ENCODE assay signal across 18 cellular contexts in the genomic region with DNA sequence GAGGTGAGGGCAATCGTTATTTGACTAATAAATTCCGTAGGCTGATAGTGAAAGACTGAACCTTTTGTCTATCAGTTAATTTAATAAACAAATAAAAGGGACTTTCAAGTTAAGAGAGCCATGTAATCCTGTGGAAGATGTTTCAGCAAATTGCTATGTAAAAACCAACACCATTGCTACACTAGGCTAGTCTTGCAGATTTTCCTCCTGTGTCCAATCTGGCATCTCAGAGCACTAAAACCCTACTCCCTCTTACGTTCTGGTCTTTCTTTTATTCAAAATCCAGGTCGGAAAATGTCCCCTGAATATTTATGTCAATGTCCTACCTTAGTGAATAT.
DNase-seq lines count a peak whose midpoint lies in the region; ATAC-seq and TF ChIP-seq lines count a peak whose summit lies in the region.
"Had no signal": no experiment of that assay in that cellular context is flagged by ENCODE, and none has a peak within 500 bp of the region (broad histone marks: within the 10 kb centered on the region; RNA-seq: fewer than 3 reads in every experiment).

No MANE protein-coding gene starts in this region.

- peaks cover 2 to 26% of the 10 kb centered on the region in 2 donors for H3K4me1 ChIP-seq in thoracic aorta (ENCODE audit: control insufficient read depth in 1 of 2, low read depth in 2 of 2)

- no peaks in the 10 kb centered on the region for H3K27me3 ChIP-seq in thoracic aorta (replicated peaks; ENCODE audit: insufficient read depth)
- H3K27me3 ChIP-seq: cardiac muscle cell had no signal

- H3K27ac ChIP-seq in thoracic aorta = peak overlapping the region; percentile 12 to 16
- H3K27ac ChIP-seq: cardiac muscle cell had no signal

- no peak for DNase-seq in HFFc6
- no peak for DNase-seq in astrocyte of the cerebellum (ENCODE audit: low read depth)
- peak; percentile 63 for DNase-seq in kidney glomerular epithelial cell (lab: John Stamatoyannopoulos, UW)
- DNase-seq in thoracic aorta (ENCODE audit: low spot score) = no peak
- DNase-seq in NCI-H2196 (lab: John Stamatoyannopoulos, UW; ENCODE audit: unreplicated experiment) = no peak
- DNase-seq in activated T-cell treated with anti-CD3 and anti-CD28 coated beads, Interleukin-2, amount 50 U/mL, for 24 hours = no peak
- no peak for DNase-seq in endothelial cell (ENCODE audit: low spot score)
- no peak for DNase-seq in stimulated activated naive CD4-positive, alpha-beta T cell treated with Interleukin-2 at 50 U/mL for 16 hours (lab: John Stamatoyannopoulos, UW)
- DNase-seq: activated naive CD8-positive, alpha-beta T cell treated with anti-CD3 and anti-CD28 coated beads, Interleukin-2, amount 10 ng/mL, durations not matched to agents 7 days and 5 days; activated T-cell treated with anti-CD3 and anti-CD28 coated beads, Interleukin-2, amount 50 U/mL, for 72 hours; DMS153; esophagus squamous epithelium; islet precursor cell; mammary epithelial cell; naive thymus-derived CD8-positive, alpha-beta T cell; T-cell had no signal

- peaks cover 94% of the 10 kb centered on the region for H3K4me1 Mint-ChIP-seq in HFFc6 (ENCODE audit: low read depth)
- no peaks in the 10 kb centered on the region for H3K4me1 Mint-ChIP-seq in activated T-cell treated with anti-CD3 and anti-CD28 coated beads, Interleukin-2, amount 50 U/mL, for 24 hours (ENCODE audit: low read depth)
- peaks cover 4% of the 10 kb centered on the region for H3K4me1 Mint-ChIP-seq in endothelial cell (ENCODE audit: unreplicated experiment)
- H3K4me1 Mint-ChIP-seq: activated naive CD8-positive, alpha-beta T cell treated with anti-CD3 and anti-CD28 coated beads, Interleukin-2, amount 10 ng/mL, durations not matched to agents 7 days and 5 days; T-cell had no signal

- H3K4me3 ChIP-seq in astrocyte of the cerebellum (ENCODE audit: low read depth, low read length) (peak overlapping the region; percentile 32), thoracic aorta (peak overlapping the region; percentile 42)
- H3K4me3 ChIP-seq: cardiac muscle cell, esophagus squamous epithelium had no signal

- H3K9me3 ChIP-seq in thoracic aorta = no peaks in the 10 kb centered on the region
- H3K9me3 ChIP-seq: esophagus squamous epithelium had no signal

- in situ Hi-C loops in astrocyte of the cerebellum (cut with HindIII; ENCODE audit: low sequenced_read_pairs) = loop anchor here (25.0 kb wide), 1 partner anchor 1066 kb away; no protein-coding TSS in a partner anchor

- no peaks in the 10 kb centered on the region for H3K36me3 ChIP-seq in thoracic aorta
- H3K36me3 ChIP-seq: cardiac muscle cell, esophagus squamous epithelium had no signal

- H3K9me3 Mint-ChIP-seq in HFFc6 = no peaks in the 10 kb centered on the region
- no peaks in the 10 kb centered on the region for H3K9me3 Mint-ChIP-seq in activated T-cell treated with anti-CD3 and anti-CD28 coated beads, Interleukin-2, amount 50 U/mL, for 24 hours
- H3K9me3 Mint-ChIP-seq in endothelial cell (ENCODE audit: unreplicated experiment) = no peaks in the 10 kb centered on the region
- H3K9me3 Mint-ChIP-seq: activated naive CD8-positive, alpha-beta T cell treated with anti-CD3 and anti-CD28 coated beads, Interleukin-2, amount 10 ng/mL, durations not matched to agents 7 days and 5 days; activated T-cell treated with anti-CD3 and anti-CD28 coated beads, Interleukin-2, amount 50 U/mL, for 72 hours; T-cell; WTC11 had no signal

- H3K36me3 Mint-ChIP-seq in HFFc6 (ENCODE audit: low read depth) (peaks cover 9% of the 10 kb centered on the region; the same call in 1 of the 2 replicates), endothelial cell (ENCODE audit: low read depth, unreplicated experiment) (no peaks in the 10 kb centered on the region)
- H3K36me3 Mint-ChIP-seq in activated T-cell treated with anti-CD3 and anti-CD28 coated beads, Interleukin-2, amount 50 U/mL, for 24 hours (ENCODE audit: low read depth) = no peaks in the 10 kb centered on the region
- H3K36me3 Mint-ChIP-seq: activated naive CD8-positive, alpha-beta T cell treated with anti-CD3 and anti-CD28 coated beads, Interleukin-2, amount 10 ng/mL, durations not matched to agents 7 days and 5 days; naive thymus-derived CD8-positive, alpha-beta T cell; T-cell; WTC11 had no signal

- H3K4me3 Mint-ChIP-seq in HFFc6 = peak overlapping the region; percentile 87
- no peak overlapping the region for H3K4me3 Mint-ChIP-seq in activated T-cell treated with anti-CD3 and anti-CD28 coated beads, Interleukin-2, amount 50 U/mL, for 24 hours
- no peak overlapping the region for H3K4me3 Mint-ChIP-seq in endothelial cell (ENCODE audit: unreplicated experiment)
- H3K4me3 Mint-ChIP-seq: activated naive CD8-positive, alpha-beta T cell treated with anti-CD3 and anti-CD28 coated beads, Interleukin-2, amount 10 ng/mL, durations not matched to agents 7 days and 5 days; activated T-cell treated with anti-CD3 and anti-CD28 coated beads, Interleukin-2, amount 50 U/mL, for 72 hours; naive thymus-derived CD8-positive, alpha-beta T cell; T-cell; WTC11 had no signal

- ATAC-seq in thoracic aorta (ENCODE audit: insufficient number of reproducible peaks, low FRiP score, low read depth) = no peak
- ATAC-seq: activated T-cell treated with anti-CD3 and anti-CD28 coated beads, Interleukin-2, amount 50 U/mL, for 72 hours; naive thymus-derived CD8-positive, alpha-beta T cell; T-cell had no signal

- H3K27me3 Mint-ChIP-seq in HFFc6 (ENCODE audit: insufficient read depth) (no peaks in the 10 kb centered on the region), endothelial cell (ENCODE audit: unreplicated experiment) (no peaks in the 10 kb centered on the region)
- peaks cover 47% of the 10 kb centered on the region for H3K27me3 Mint-ChIP-seq in activated T-cell treated with anti-CD3 and anti-CD28 coated beads, Interleukin-2, amount 50 U/mL, for 24 hours

- TF ChIP-seq CTCF in HFFc6 (IDR thresholded peaks at IDR 0.05) (no peak), astrocyte of the cerebellum (IDR thresholded peaks at IDR 0.05; ENCODE audit: low read depth, low read length, missing control alignments) (no peak), thoracic aorta (IDR thresholded peaks at IDR 0.05) (no peak), endothelial cell (IDR thresholded peaks at IDR 0.05; ENCODE audit: unreplicated experiment) (no peak)

- peak overlapping the region; percentile 93 for H3K27ac Mint-ChIP-seq in HFFc6
- no peak overlapping the region for H3K27ac Mint-ChIP-seq in activated T-cell treated with anti-CD3 and anti-CD28 coated beads, Interleukin-2, amount 50 U/mL, for 24 hours
- no peak overlapping the region for H3K27ac Mint-ChIP-seq in endothelial cell (ENCODE audit: unreplicated experiment)
- H3K27ac Mint-ChIP-seq: activated naive CD8-positive, alpha-beta T cell treated with anti-CD3 and anti-CD28 coated beads, Interleukin-2, amount 10 ng/mL, durations not matched to agents 7 days and 5 days; activated T-cell treated with anti-CD3 and anti-CD28 coated beads, Interleukin-2, amount 50 U/mL, for 72 hours; naive thymus-derived CD8-positive, alpha-beta T cell; T-cell; WTC11 had no signal
